23 cellular contexts compared by ENCODE assay signal in genomic region chr9:92745881-92746280, GRCh38.
"Had no signal": no experiment of that assay in that cellular context is flagged by ENCODE, and none has a peak within 500 bp of the region (broad histone marks: within the 10 kb centered on the region; RNA-seq: fewer than 3 reads in every experiment).

No MANE protein-coding gene starts in this region.

- H3K36me3 ChIP-seq: colonic mucosa, thoracic aorta, upper lobe of right lung had no signal

- H3K4me3 Mint-ChIP-seq: activated B cell treated with CpG ODN at 0.5 μM for 24 hours; activated CD4-positive, alpha-beta memory T cell treated with anti-CD3 and anti-CD28 coated beads for 36 hours; activated CD8-positive, alpha-beta memory T cell treated with anti-CD3 and anti-CD28 coated beads, Interleukin-2, amount 10 ng/mL, durations not matched to agents 7 days and 5 days; activated naive CD4-positive, alpha-beta T cell treated with anti-CD3 and anti-CD28 coated beads, Interleukin-2, amount 10 ng/mL, durations not matched to agents 7 days and 5 days; activated naive CD8-positive, alpha-beta T cell treated with anti-CD3 and anti-CD28 coated beads, Interleukin-2, amount 50 U/mL, for 24 hours; nephron progenitor cell; T-helper 2 cell treated with Interferon-gamma antibody and Interleukin-4, amounts not matched to agents 5 μg/mL and 100 μg/mL, for 36 hours had no signal

- H3K27ac Mint-ChIP-seq: activated CD4-positive, alpha-beta memory T cell treated with anti-CD3 and anti-CD28 coated beads for 36 hours; activated CD8-positive, alpha-beta memory T cell treated with anti-CD3 and anti-CD28 coated beads, Interleukin-2, amount 10 ng/mL, durations not matched to agents 7 days and 5 days; activated naive CD4-positive, alpha-beta T cell treated with anti-CD3 and anti-CD28 coated beads, Interleukin-2, amount 10 ng/mL, durations not matched to agents 7 days and 5 days; activated naive CD8-positive, alpha-beta T cell treated with anti-CD3 and anti-CD28 coated beads, Interleukin-2, amount 50 U/mL, for 24 hours; activated T-helper 2 cell treated with anti-CD3 and anti-CD28 coated beads, Interferon-gamma antibody, Interleukin-2, Interleukin-4, amounts not matched to agents 10 μg/mL and 5 μg/mL and 100 μg/mL, durations not matched to agents 14 hours and 24 hours and 36 hours; nephron progenitor cell; progenitor cell of endocrine pancreas; T-helper 2 cell treated with Interferon-gamma antibody and Interleukin-4, amounts not matched to agents 5 μg/mL and 100 μg/mL, for 36 hours had no signal

- H3K36me3 Mint-ChIP-seq: activated CD4-positive, alpha-beta memory T cell treated with anti-CD3 and anti-CD28 coated beads for 36 hours; activated CD8-positive, alpha-beta memory T cell treated with anti-CD3 and anti-CD28 coated beads, Interleukin-2, amount 10 ng/mL, durations not matched to agents 7 days and 5 days; activated naive CD4-positive, alpha-beta T cell treated with anti-CD3 and anti-CD28 coated beads, Interleukin-2, amount 10 ng/mL, durations not matched to agents 7 days and 5 days had no signal

- H3K9me3 ChIP-seq: colonic mucosa, thoracic aorta, upper lobe of right lung had no signal

- H3K27ac ChIP-seq: colonic mucosa, thoracic aorta had no signal

- ATAC-seq: activated CD8-positive, alpha-beta memory T cell treated with anti-CD3 and anti-CD28 coated beads, Interleukin-2, amount 10 ng/mL, durations not matched to agents 7 days and 5 days; activated naive CD8-positive, alpha-beta T cell treated with anti-CD3 and anti-CD28 coated beads, Interleukin-2, amount 50 U/mL, for 24 hours; upper lobe of right lung had no signal

- H3K9me3 Mint-ChIP-seq: activated B cell treated with CpG ODN at 0.5 μM for 24 hours; activated CD4-positive, alpha-beta memory T cell treated with anti-CD3 and anti-CD28 coated beads for 36 hours; activated naive CD4-positive, alpha-beta T cell treated with anti-CD3 and anti-CD28 coated beads, Interleukin-2, amount 10 ng/mL, durations not matched to agents 7 days and 5 days; activated naive CD8-positive, alpha-beta T cell treated with anti-CD3 and anti-CD28 coated beads, Interleukin-2, amount 50 U/mL, for 24 hours; activated T-helper 2 cell treated with anti-CD3 and anti-CD28 coated beads, Interferon-gamma antibody, Interleukin-2, Interleukin-4, amounts not matched to agents 10 μg/mL and 5 μg/mL and 100 μg/mL, durations not matched to agents 14 hours and 24 hours and 36 hours; T-helper 2 cell treated with Interferon-gamma antibody and Interleukin-4, amounts not matched to agents 5 μg/mL and 100 μg/mL, for 36 hours had no signal

- H3K4me3 ChIP-seq: colonic mucosa, lung, skin epidermis, thoracic aorta, upper lobe of right lung had no signal

- H3K27me3 ChIP-seq: colonic mucosa, upper lobe of right lung had no signal

- DNase-seq: activated B cell treated with CpG ODN at 0.5 μM for 24 hours; activated CD4-positive, alpha-beta memory T cell treated with anti-CD3 and anti-CD28 coated beads for 36 hours; activated CD4-positive, alpha-beta T cell treated with anti-CD3 and anti-CD28 coated beads for 4 hours; activated CD8-positive, alpha-beta memory T cell treated with anti-CD3 and anti-CD28 coated beads, Interleukin-2, amount 10 ng/mL, durations not matched to agents 7 days and 5 days; activated naive CD4-positive, alpha-beta T cell treated with anti-CD3 and anti-CD28 coated beads, Interleukin-2, amount 10 ng/mL, durations not matched to agents 7 days and 5 days; activated naive CD8-positive, alpha-beta T cell treated with anti-CD3 and anti-CD28 coated beads, Interleukin-2, amount 50 U/mL, for 24 hours; activated T-cell treated with anti-CD3 and anti-CD28 coated beads, Interleukin-2, amount 50 U/mL, for 1 hour; anterior cingulate cortex; caudate nucleus; colonic mucosa; foreskin melanocyte; kidney; midbrain; nephron progenitor cell; stimulated activated CD4-positive, alpha-beta T cell treated with anti-CD3 and anti-CD28 coated beads, Interleukin-15, amount 100 ng/mL, for 24 hours; stimulated activated CD4-positive, alpha-beta T cell treated with anti-CD3 and anti-CD28 coated beads, Interleukin-2, amount 100 ng/mL, for 48 hours; upper lobe of right lung had no signal

- H3K27me3 Mint-ChIP-seq: activated B cell treated with CpG ODN at 0.5 μM for 24 hours; activated CD4-positive, alpha-beta memory T cell treated with anti-CD3 and anti-CD28 coated beads for 36 hours; activated CD8-positive, alpha-beta memory T cell treated with anti-CD3 and anti-CD28 coated beads, Interleukin-2, amount 10 ng/mL, durations not matched to agents 7 days and 5 days; activated naive CD4-positive, alpha-beta T cell treated with anti-CD3 and anti-CD28 coated beads, Interleukin-2, amount 10 ng/mL, durations not matched to agents 7 days and 5 days; activated naive CD8-positive, alpha-beta T cell treated with anti-CD3 and anti-CD28 coated beads, Interleukin-2, amount 50 U/mL, for 24 hours; progenitor cell of endocrine pancreas had no signal
